In the genomic region with DNA sequence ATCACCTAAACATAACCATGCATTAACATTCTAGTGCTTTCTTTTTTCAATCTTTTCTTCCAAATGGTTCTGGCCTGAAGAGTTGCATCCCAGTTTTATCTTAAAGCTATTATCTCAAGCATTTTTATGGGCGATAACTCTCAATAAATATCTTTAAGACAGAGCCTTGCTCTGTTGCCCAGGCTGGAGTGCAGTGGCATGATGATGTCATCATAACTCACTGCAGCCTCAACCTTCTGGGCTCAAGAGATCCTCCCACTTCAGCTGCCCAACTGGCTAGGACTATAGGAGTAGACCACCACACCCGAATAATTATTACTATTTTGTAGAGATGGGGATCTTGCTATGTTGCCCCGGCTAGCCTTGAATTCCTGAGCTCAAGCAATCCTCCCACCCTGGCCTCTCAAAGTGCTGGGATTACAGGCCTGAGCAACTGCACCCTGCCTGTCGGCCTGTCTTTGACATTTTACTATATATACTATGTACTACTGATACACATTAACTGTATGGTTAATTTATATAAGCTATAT, we compare ENCODE assay signal across 1 cellular context.
TF ChIP-seq lines count a peak whose summit lies in the region.

No MANE protein-coding gene starts in this region.

TF ChIP-seq in SK-N-SH treated with all-trans-retinoic acid at 6 μM for 48 hours, 23 proteins besides CTCF, POLR2A, EP300 and RAD21 (continued from another document):
- TF ChIP-seq CSRNP3 (CRISPR knock-in tag; IDR thresholded peaks at IDR 0.05), result no peak
- no peak for TF ChIP-seq PATZ1 (CRISPR knock-in tag; IDR thresholded peaks at IDR 0.05; ENCODE audit: borderline replicate concordance)
- no peak for TF ChIP-seq ISL1 (CRISPR knock-in tag; IDR thresholded peaks at IDR 0.05)
